10 cellular contexts compared by ENCODE assay signal in genomic region chr1:187985897-187986654, GRCh38.
DNase-seq lines count a peak whose midpoint lies in the region; ATAC-seq lines count a peak whose summit lies in the region.
"Had no signal": no experiment of that assay in that cellular context is flagged by ENCODE, and none has a peak within 500 bp of the region (broad histone marks: within the 10 kb centered on the region; RNA-seq: fewer than 3 reads in every experiment).

No MANE protein-coding gene starts in this region.

- DNase-seq in HCEC 1CT (peak; percentile 23), myocyte (ENCODE audit: low read depth) (peak; percentile 20), ureter (ENCODE audit: low spot score) (no peak), C1 segment of cervical spinal cord (lab: John Stamatoyannopoulos, UW) (no peak), NCI-H345 (lab: John Stamatoyannopoulos, UW) (no peak)
- DNase-seq: activated T-cell treated with anti-CD3 and anti-CD28 coated beads for 4 hours; NK-92 treated with Interleukin-12 subunit alpha and Interleukin-12 subunit beta, amount 100 ng/mL, for 24 hours had no signal

- ATAC-seq in GM18907 (IDR thresholded peaks at IDR 0.05; ENCODE audit: unreplicated experiment) (peak; percentile 89), HG03432 (IDR thresholded peaks at IDR 0.05; ENCODE audit: unreplicated experiment) (peak; percentile 84), esophagus mucosa (no peak)

Comparison
In these comparisons a context has a peak if more than half of its experiments do, and no peak if none do; other contexts are left out.
1. DNase-seq: peak in HCEC 1CT (single experiment) and myocyte (single experiment); none in ureter (single experiment), C1 segment of cervical spinal cord (0 of 14) and NCI-H345 (single experiment).